8 cellular contexts compared by ENCODE assay signal in genomic region chrX:925094-925493, GRCh38.
"Had no signal": no experiment of that assay in that cellular context is flagged by ENCODE, and none has a peak within 500 bp of the region (broad histone marks: within the 10 kb centered on the region; RNA-seq: fewer than 3 reads in every experiment).

No MANE protein-coding gene starts in this region.

- DNase-seq: GDM1, GF-D8 had no signal

- FAIRE-seq: G401.6, GM12878, GM12891, GM12892, GM18507, GM19239 had no signal

- H3K4me3 ChIP-seq: GM12878 had no signal

- ATAC-seq: GM12878 had no signal
